7 cellular contexts compared by ENCODE assay signal in genomic region chr1:181594553-181594952, GRCh38.
"Had no signal": no experiment of that assay in that cellular context is flagged by ENCODE, and none has a peak within 500 bp of the region (broad histone marks: within the 10 kb centered on the region; RNA-seq: fewer than 3 reads in every experiment).

No MANE protein-coding gene starts in this region.

- H3K4me1 Mint-ChIP-seq: IgD-negative memory B cell had no signal

- H3K36me3 Mint-ChIP-seq: IgD-negative memory B cell had no signal

- H3K27me3 Mint-ChIP-seq: IgD-negative memory B cell had no signal

- H2AFZ ChIP-seq: GM23248 had no signal

- H3K4me3 Mint-ChIP-seq: IgD-negative memory B cell had no signal

- H3K9ac ChIP-seq: GM23248 had no signal

- DNase-seq: GM23248, GOT3, H7, HCEC 1CT, KG1 had no signal

- H3K4me3 ChIP-seq: GM23248 had no signal

- FAIRE-seq: HTR-8/SVneo had no signal

- H3K27ac ChIP-seq: GM23248 had no signal
